ENCODE assay signal across 8 cellular contexts in the genomic region with DNA sequence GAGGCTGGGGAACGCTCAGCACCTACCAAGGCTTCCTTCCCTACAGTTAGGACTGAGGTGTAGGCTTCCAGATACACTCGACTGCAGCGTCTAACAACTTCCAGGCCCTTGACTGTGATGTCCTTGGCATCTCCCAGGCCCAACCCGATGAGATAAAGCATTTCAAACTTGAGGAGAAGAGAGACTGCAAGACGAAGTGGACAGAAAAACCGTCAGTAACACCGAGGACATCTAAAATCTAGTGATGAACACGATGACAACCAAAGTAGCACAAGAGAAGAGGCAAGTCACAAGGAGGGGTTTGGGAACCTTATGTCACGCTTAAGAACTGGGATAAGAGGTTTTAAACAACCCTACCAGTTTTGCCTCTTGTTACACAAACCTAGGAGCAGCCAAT. TPM values are rescaled to one million over a fixed set of nuclear protein-coding genes. Genes with fewer than 3 reads are reported as not detected.
DNase-seq lines count a peak whose midpoint lies in the region; ATAC-seq and TF ChIP-seq lines count a peak whose summit lies in the region.

No MANE protein-coding gene starts in this region.

- H3K36me3 Mint-ChIP-seq in natural killer cell = no peaks in the 10 kb centered on the region

- no peaks in the 10 kb centered on the region for H3K9me3 Mint-ChIP-seq in natural killer cell

- peak; percentile 30 for ATAC-seq in GM19455 (IDR thresholded peaks at IDR 0.05; ENCODE audit: unreplicated experiment)
- peak; percentile 20 for ATAC-seq in HG03457 (IDR thresholded peaks at IDR 0.05; ENCODE audit: unreplicated experiment)
- peak; percentile 38 to 52 (median 39) for ATAC-seq in natural killer cell

- H3K4me3 ChIP-seq in WI38 (ENCODE audit: low read depth, low read length) (peak overlapping the region; percentile 81), epithelial cell of esophagus (ENCODE audit: low read length) (peak overlapping the region; percentile 84)

- peak; percentile 12 for DNase-seq in CD1c-positive myeloid dendritic cell (ENCODE audit: extremely low spot score)
- DNase-seq in epithelial cell of esophagus (ENCODE audit: low read depth) = peak; percentile 28
- DNase-seq in natural killer cell = no peak
- no peak for DNase-seq in NCI-H1417 treated with DMSO at 0.1 percent for 48 hours (lab: John Stamatoyannopoulos, UW)
- no peak for DNase-seq in NCI-H2171 treated with DMSO at 0.1 percent for 48 hours (lab: John Stamatoyannopoulos, UW)

- TF ChIP-seq CTCF in WI38 (IDR thresholded peaks at IDR 0.05; ENCODE audit: low read depth, low read length) = no peak
- TF ChIP-seq CTCF in epithelial cell of esophagus (IDR thresholded peaks at IDR 0.05; ENCODE audit: insufficient read depth, low read depth, low read length, missing control alignments) = no peak
- TF ChIP-seq CTCF in natural killer cell (IDR thresholded peaks at IDR 0.05) = no peak

- peak overlapping the region; percentile 90 to 94 for H3K27ac Mint-ChIP-seq in natural killer cell

- intact Hi-C loops in natural killer cell (cut with micrococcal nuclease) = loop anchor here (5.0 kb wide), 3 partner anchors 98 to 262 kb away; partner anchors contain the start of gene SLC30A7

- peaks cover 31 to 48% of the 10 kb centered on the region in 2 donors for H3K4me1 Mint-ChIP-seq in natural killer cell

- H3K4me3 Mint-ChIP-seq in natural killer cell = peak overlapping the region; percentile 75

- H3K27me3 Mint-ChIP-seq in natural killer cell (ENCODE audit: low read depth in 2 of 2) = no peaks in the 10 kb centered on the region

RNA-seq across cellular contexts. Expression of gene DPH5, which starts 0.3 kb away (rescaled TPM):
- 10 to 100 TPM; 17.1 to 22.9 (median 19.9) TPM for total RNA-seq in natural killer cell

Comparison
In these comparisons a context has a peak if more than half of its experiments do, and no peak if none do; other contexts are left out.
1. DNase-seq: peak in CD1c-positive myeloid dendritic cell (single experiment) and epithelial cell of esophagus (single experiment); none in natural killer cell (single experiment), NCI-H1417 treated with DMSO at 0.1 percent for 48 hours (single experiment) and NCI-H2171 treated with DMSO at 0.1 percent for 48 hours (single experiment).
2. Peak in every context shown above with its lines, with median percentiles within 50 percentile points of each other: ATAC-seq.